In the genomic region with DNA sequence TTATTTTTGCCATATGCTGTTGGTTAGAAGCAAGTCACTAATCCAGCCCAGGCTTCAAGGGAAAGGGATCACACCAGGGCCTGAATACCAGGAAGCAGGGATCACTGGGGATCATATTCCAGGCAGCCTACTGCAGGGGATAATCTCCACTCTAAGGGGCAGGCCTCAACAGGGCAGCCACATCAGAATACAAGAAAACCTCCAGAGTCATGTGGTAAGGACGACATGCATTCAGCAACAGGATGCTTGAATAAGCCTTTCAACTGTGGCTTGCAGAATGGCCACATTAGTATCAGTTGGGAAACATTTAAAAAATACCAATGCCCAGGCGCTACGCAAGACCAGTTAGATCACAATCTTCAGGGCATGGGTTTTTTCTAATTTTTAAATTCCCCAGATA, we compare ENCODE assay signal across 1 cellular context.
TF ChIP-seq lines count a peak whose summit lies in the region.

No MANE protein-coding gene starts in this region.

TF ChIP-seq in GM23338, 12 proteins besides CTCF, POLR2A, EP300 and RAD21 (continued from another document):
- TF ChIP-seq, protein P1, sequence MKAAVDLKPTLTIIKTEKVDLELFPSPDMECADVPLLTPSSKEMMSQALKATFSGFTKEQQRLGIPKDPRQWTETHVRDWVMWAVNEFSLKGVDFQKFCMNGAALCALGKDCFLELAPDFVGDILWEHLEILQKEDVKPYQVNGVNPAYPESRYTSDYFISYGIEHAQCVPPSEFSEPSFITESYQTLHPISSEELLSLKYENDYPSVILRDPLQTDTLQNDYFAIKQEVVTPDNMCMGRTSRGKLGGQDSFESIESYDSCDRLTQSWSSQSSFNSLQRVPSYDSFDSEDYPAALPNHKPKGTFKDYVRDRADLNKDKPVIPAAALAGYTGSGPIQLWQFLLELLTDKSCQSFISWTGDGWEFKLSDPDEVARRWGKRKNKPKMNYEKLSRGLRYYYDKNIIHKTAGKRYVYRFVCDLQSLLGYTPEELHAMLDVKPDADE (IDR thresholded peaks at IDR 0.05), result no peak
- TF ChIP-seq JUNB (IDR thresholded peaks at IDR 0.05; ENCODE audit: unreplicated experiment) (no peak), EZH2phosphoT487 (IDR thresholded peaks at IDR 0.05; ENCODE audit: unreplicated experiment) (no peak), EZH2 (IDR thresholded peaks at IDR 0.05; ENCODE audit: low read depth, unreplicated experiment) (no peak), CREB1 (CRISPR knock-in tag; IDR thresholded peaks at IDR 0.05; ENCODE audit: low read depth) (no peak)
- TF ChIP-seq, protein P2, sequence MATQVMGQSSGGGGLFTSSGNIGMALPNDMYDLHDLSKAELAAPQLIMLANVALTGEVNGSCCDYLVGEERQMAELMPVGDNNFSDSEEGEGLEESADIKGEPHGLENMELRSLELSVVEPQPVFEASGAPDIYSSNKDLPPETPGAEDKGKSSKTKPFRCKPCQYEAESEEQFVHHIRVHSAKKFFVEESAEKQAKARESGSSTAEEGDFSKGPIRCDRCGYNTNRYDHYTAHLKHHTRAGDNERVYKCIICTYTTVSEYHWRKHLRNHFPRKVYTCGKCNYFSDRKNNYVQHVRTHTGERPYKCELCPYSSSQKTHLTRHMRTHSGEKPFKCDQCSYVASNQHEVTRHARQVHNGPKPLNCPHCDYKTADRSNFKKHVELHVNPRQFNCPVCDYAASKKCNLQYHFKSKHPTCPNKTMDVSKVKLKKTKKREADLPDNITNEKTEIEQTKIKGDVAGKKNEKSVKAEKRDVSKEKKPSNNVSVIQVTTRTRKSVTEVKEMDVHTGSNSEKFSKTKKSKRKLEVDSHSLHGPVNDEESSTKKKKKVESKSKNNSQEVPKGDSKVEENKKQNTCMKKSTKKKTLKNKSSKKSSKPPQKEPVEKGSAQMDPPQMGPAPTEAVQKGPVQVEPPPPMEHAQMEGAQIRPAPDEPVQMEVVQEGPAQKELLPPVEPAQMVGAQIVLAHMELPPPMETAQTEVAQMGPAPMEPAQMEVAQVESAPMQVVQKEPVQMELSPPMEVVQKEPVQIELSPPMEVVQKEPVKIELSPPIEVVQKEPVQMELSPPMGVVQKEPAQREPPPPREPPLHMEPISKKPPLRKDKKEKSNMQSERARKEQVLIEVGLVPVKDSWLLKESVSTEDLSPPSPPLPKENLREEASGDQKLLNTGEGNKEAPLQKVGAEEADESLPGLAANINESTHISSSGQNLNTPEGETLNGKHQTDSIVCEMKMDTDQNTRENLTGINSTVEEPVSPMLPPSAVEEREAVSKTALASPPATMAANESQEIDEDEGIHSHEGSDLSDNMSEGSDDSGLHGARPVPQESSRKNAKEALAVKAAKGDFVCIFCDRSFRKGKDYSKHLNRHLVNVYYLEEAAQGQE (IDR thresholded peaks at IDR 0.05; ENCODE audit: unreplicated experiment), result no peak
